Comparison of ENCODE assay signal across 12 cellular contexts in the genomic region with DNA sequence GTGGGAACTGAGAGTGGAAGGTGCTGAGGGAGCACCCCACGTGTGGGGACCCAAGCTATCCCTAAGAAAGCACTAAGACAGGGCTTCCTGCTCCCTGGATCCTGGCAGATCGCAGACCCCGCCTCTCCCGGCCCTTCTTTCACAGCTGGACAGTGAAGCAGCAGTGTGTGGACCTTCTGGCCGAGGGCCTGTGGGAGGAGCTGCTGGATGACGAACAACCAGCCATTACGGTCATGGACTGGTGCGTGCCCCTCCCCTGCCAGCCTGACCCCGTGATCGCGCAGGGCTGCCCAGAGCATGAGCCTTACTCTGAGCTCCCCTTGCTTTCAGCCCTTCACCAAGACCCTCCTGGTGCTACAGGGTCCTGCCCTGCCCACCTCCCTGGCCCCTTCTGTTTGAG. TPM values are rescaled to one million over a fixed set of nuclear protein-coding genes. Genes with fewer than 3 reads are reported as not detected.
DNase-seq lines count a peak whose midpoint lies in the region; ATAC-seq, FAIRE-seq and TF ChIP-seq lines count a peak whose summit lies in the region.
"Had no signal": no experiment of that assay in that cellular context is flagged by ENCODE, and none has a peak within 500 bp of the region (broad histone marks: within the 10 kb centered on the region; RNA-seq: fewer than 3 reads in every experiment).

No MANE protein-coding gene starts in this region.

- H3K4me1 ChIP-seq in right atrium auricular region (peaks cover 0 to 7% of the 10 kb centered on the region in 2 donors), body of pancreas (peaks cover 68% of the 10 kb centered on the region), kidney (ENCODE audit: control insufficient read depth in 1 of 2, insufficient read depth in 1 of 2, low read depth in 1 of 2, low read length in 2 of 2) (peaks cover 0 to 7% of the 10 kb centered on the region in 2 donors), upper lobe of right lung (peaks cover 7% of the 10 kb centered on the region), endodermal cell (ENCODE audit: control insufficient read depth, insufficient read depth, low read length) (no peaks in the 10 kb centered on the region)

- H3K4me3 ChIP-seq in right atrium auricular region = no peak overlapping the region
- no peak overlapping the region for H3K4me3 ChIP-seq in body of pancreas
- no peak overlapping the region for H3K4me3 ChIP-seq in kidney (ENCODE audit: low read length in 2 of 2)
- no peak overlapping the region for H3K4me3 ChIP-seq in upper lobe of right lung
- H3K4me3 ChIP-seq in endodermal cell (ENCODE audit: low read length) = no peak overlapping the region

- no peaks in the 10 kb centered on the region for H3K9me3 Mint-ChIP-seq in endodermal cell
- H3K9me3 Mint-ChIP-seq: memory B cell had no signal

- ATAC-seq in Right ventricle myocardium inferior = peak; percentile 45
- peak; percentile 77 for ATAC-seq in body of pancreas
- ATAC-seq in upper lobe of right lung = no peak

- no peak overlapping the region for H3K4me3 Mint-ChIP-seq in endodermal cell
- H3K4me3 Mint-ChIP-seq: memory B cell had no signal

- no peak for DNase-seq in Right ventricle myocardium inferior (ENCODE audit: missing footprints)
- no peak for DNase-seq in right atrium auricular region (ENCODE audit: low spot score)
- DNase-seq in body of pancreas = peak; percentile 91 to 96 (median 96)
- DNase-seq in kidney = peak; percentile 92
- peak; percentile 66 for DNase-seq in upper lobe of right lung
- DNase-seq in endodermal cell = no peak
- DNase-seq in KBM-7 = no peak
- no peak for DNase-seq in NCI-H2029 treated with DMSO at 0.1 percent for 48 hours (lab: John Stamatoyannopoulos, UW)

- TF ChIP-seq CTCF in right atrium auricular region (IDR thresholded peaks at IDR 0.05) (no peak), body of pancreas (IDR thresholded peaks at IDR 0.05) (no peak), kidney (IDR thresholded peaks at IDR 0.05; ENCODE audit: borderline replicate concordance, extremely low read depth, insufficient read depth) (no peak), upper lobe of right lung (IDR thresholded peaks at IDR 0.05) (no peak), endodermal cell (conservative IDR thresholded peaks at IDR 0.05) (no peak)

- H3K36me3 ChIP-seq in right atrium auricular region (no peaks in the 10 kb centered on the region), body of pancreas (replicated peaks in 1 of 2; ENCODE audit: insufficient read depth in 1 of 2, low read depth in 2 of 2) (no peaks in the 10 kb centered on the region), kidney (ENCODE audit: control insufficient read depth in 1 of 2, insufficient read depth in 2 of 2, low read length in 2 of 2) (no peaks in the 10 kb centered on the region), upper lobe of right lung (no peaks in the 10 kb centered on the region), endodermal cell (ENCODE audit: control insufficient read depth, insufficient read depth, low read length) (no peaks in the 10 kb centered on the region)

- peaks cover 0 to 24% of the 10 kb centered on the region in 2 donors for H3K27me3 ChIP-seq in right atrium auricular region
- H3K27me3 ChIP-seq in body of pancreas = no peaks in the 10 kb centered on the region
- H3K27me3 ChIP-seq in upper lobe of right lung = peaks cover 82% of the 10 kb centered on the region
- H3K27me3 ChIP-seq in endodermal cell (ENCODE audit: control insufficient read depth, insufficient read depth, low read length, poor library complexity, severe bottlenecking) = peaks cover 60% of the 10 kb centered on the region

- in situ Hi-C loops in KBM-7 (cut with MboI; ENCODE audit: low pct_unique_long_range_greater_than_20kb, low sequenced_read_pairs) = no loop called here

- no peak for FAIRE-seq in kidney (lab: Jason Lieb, UNC)
- FAIRE-seq: A204.1 had no signal

- no peak overlapping the region for H3K27ac Mint-ChIP-seq in endodermal cell
- H3K27ac Mint-ChIP-seq: memory B cell had no signal

- H3K9me3 ChIP-seq in right atrium auricular region (no peaks in the 10 kb centered on the region), body of pancreas (no peaks in the 10 kb centered on the region), kidney (ENCODE audit: control insufficient read depth in 1 of 2, low read length in 2 of 2) (no peaks in the 10 kb centered on the region), upper lobe of right lung (no peaks in the 10 kb centered on the region), endodermal cell (ENCODE audit: control insufficient read depth, low read length) (no peaks in the 10 kb centered on the region)

- H3K4me1 Mint-ChIP-seq in endodermal cell = peaks cover 3% of the 10 kb centered on the region

- peaks cover 82% of the 10 kb centered on the region for H3K27me3 Mint-ChIP-seq in endodermal cell (ENCODE audit: insufficient read depth)

- H3K27ac ChIP-seq in right atrium auricular region = no peak overlapping the region
- peak overlapping the region; percentile 75 to 91 (median 82) for H3K27ac ChIP-seq in body of pancreas
- no peak overlapping the region for H3K27ac ChIP-seq in kidney (ENCODE audit: low read depth in 2 of 2, low read length in 2 of 2)
- H3K27ac ChIP-seq in upper lobe of right lung = no peak overlapping the region
- H3K27ac ChIP-seq in endodermal cell (ENCODE audit: low read depth, low read length) = no peak overlapping the region

- WGBS in body of pancreas, 2 donors = 33 to 42% methylated on average over 6 to 11 of the region's 11 CpGs
- WGBS in endodermal cell (ENCODE audit: insufficient coverage in 1 of 2, insufficient read length in 1 of 2), 2 experiments = 44 to 62% methylated on average over 9 to 11 of the region's 11 CpGs

- no peak overlapping the region for H3K9ac ChIP-seq in kidney (ENCODE audit: low read length in 2 of 2)
- no peak overlapping the region for H3K9ac ChIP-seq in endodermal cell (ENCODE audit: extremely low read depth, low read length, poor library complexity, severe bottlenecking)

- peak; percentile 38 to 60 (median 54) for TF ChIP-seq POLR2A in body of pancreas (IDR thresholded peaks at IDR 0.05)

- intact Hi-C loops in Right ventricle myocardium inferior (cut with DNase I) (no loop called here), body of pancreas (cut with DNase I) (no loop called here), kidney (cut with DNase I) (no loop called here), upper lobe of right lung (cut with DNase I) (no loop called here)

- H3K36me3 Mint-ChIP-seq in endodermal cell (ENCODE audit: low read depth) = no peaks in the 10 kb centered on the region

RNA-seq across cellular contexts. Expression of gene NCCRP1, which starts 2.3 kb away (rescaled TPM):
- total RNA-seq in Right ventricle myocardium inferior (not detected), right atrium auricular region (not detected), body of pancreas (1 to 10 TPM in 1 of 2 donors, under 1 TPM in 1; 0.66 to 7.8 TPM), kidney (0.60 TPM), upper lobe of right lung (0.46 TPM), endodermal cell (under 1 TPM; 0.40 to 0.53 TPM)
- 5.5 TPM for polyA plus RNA-seq in kidney (ENCODE audit: insufficient read depth, low read depth, low replicate concordance)
- 0.71 TPM for polyA plus RNA-seq in endodermal cell (2013, experiment 1 of 2)
- polyA plus RNA-seq in endodermal cell (2013, experiment 2 of 2) = 1.2 TPM
- total RNA-seq: activated CD8-positive, alpha-beta memory T cell treated with anti-CD3 and anti-CD28 coated beads for 36 hours; cerebellum had no signal

RNA-seq across cellular contexts. Expression of gene SYCN, which starts 5.0 kb away (rescaled TPM):
- not detected for total RNA-seq in Right ventricle myocardium inferior
- not detected for total RNA-seq in right atrium auricular region
- total RNA-seq in body of pancreas = 1,000 to 10,000 TPM; 2,614 to 5,793 TPM
- total RNA-seq in kidney = not detected
- not detected for polyA plus RNA-seq in kidney (ENCODE audit: insufficient read depth, low read depth, low replicate concordance)
- total RNA-seq in upper lobe of right lung = not detected
- total RNA-seq in endodermal cell = not detected
- not detected for polyA plus RNA-seq in endodermal cell (2013, experiment 1 of 2)
- polyA plus RNA-seq in endodermal cell (2013, experiment 2 of 2) = not detected
- total RNA-seq: activated CD8-positive, alpha-beta memory T cell treated with anti-CD3 and anti-CD28 coated beads for 36 hours; cerebellum had no signal

RNA-seq across cellular contexts. Expression of gene IFNL3, which starts 45.8 kb away (rescaled TPM):
- not detected for total RNA-seq in Right ventricle myocardium inferior
- not detected for total RNA-seq in right atrium auricular region
- total RNA-seq in body of pancreas = not detected
- not detected for total RNA-seq in kidney
- not detected for polyA plus RNA-seq in kidney (ENCODE audit: insufficient read depth, low read depth, low replicate concordance)
- total RNA-seq in upper lobe of right lung = not detected
- not detected for total RNA-seq in endodermal cell
- not detected for polyA plus RNA-seq in endodermal cell (2013, experiment 1 of 2)
- not detected for polyA plus RNA-seq in endodermal cell (2013, experiment 2 of 2)
- total RNA-seq: activated CD8-positive, alpha-beta memory T cell treated with anti-CD3 and anti-CD28 coated beads for 36 hours; cerebellum had no signal

RNA-seq across cellular contexts. Expression of gene IFNL4, which starts 49.6 kb away (rescaled TPM):
- total RNA-seq in Right ventricle myocardium inferior (not detected), right atrium auricular region (not detected), body of pancreas (not detected), kidney (not detected), upper lobe of right lung (not detected), endodermal cell (not detected)
- polyA plus RNA-seq in kidney (ENCODE audit: insufficient read depth, low read depth, low replicate concordance) = not detected
- not detected for polyA plus RNA-seq in endodermal cell (2013, experiment 1 of 2)
- polyA plus RNA-seq in endodermal cell (2013, experiment 2 of 2) = not detected
- total RNA-seq: cerebellum had no signal

Comparison
In these comparisons a context has a peak if more than half of its experiments do, and no peak if none do; other contexts are left out.
1. DNase-seq: peak in body of pancreas (4 of 4), kidney (single experiment) and upper lobe of right lung (single experiment); none in Right ventricle myocardium inferior (single experiment), right atrium auricular region (single experiment), endodermal cell (single experiment), KBM-7 (single experiment) and NCI-H2029 treated with DMSO at 0.1 percent for 48 hours (single experiment).
2. H3K27ac ChIP-seq: peak in body of pancreas (4 of 4); none in right atrium auricular region (0 of 2), kidney (0 of 2), upper lobe of right lung (single experiment) and endodermal cell (single experiment).
3. RNA of gene SYCN, which starts 5.0 kb away (total RNA-seq): 2,614 to 5,793 TPM in body of pancreas; not detected in Right ventricle myocardium inferior (single experiment), not detected in right atrium auricular region, not detected in kidney (single experiment), not detected in upper lobe of right lung (single experiment) and not detected in endodermal cell; every median in the first group is over 1,000 times any median in the second.